ENCODE assay signal across 1 cellular context in genomic region chr2:64122358-64122757, GRCh38.
TF ChIP-seq lines count a peak whose summit lies in the region.

No MANE protein-coding gene starts in this region.

TF ChIP-seq in WTC11, 78 proteins besides CTCF, POLR2A, EP300 and RAD21 (continued from another document):
- no peak for TF ChIP-seq ESRRA (CRISPR knock-in tag; IDR thresholded peaks at IDR 0.05; ENCODE audit: borderline replicate concordance)
- TF ChIP-seq GTF2I (CRISPR knock-in tag; conservative IDR thresholded peaks at IDR 0.05), result no peak
- TF ChIP-seq NR3C1 (CRISPR knock-in tag; conservative IDR thresholded peaks at IDR 0.05; ENCODE audit: low read depth), result no peak
